In genomic region chr1:8078176-8078671, GRCh38 we compare ENCODE assay signal across 9 cellular contexts. TPM values are rescaled to one million over a fixed set of nuclear protein-coding genes. Genes with fewer than 3 reads are reported as not detected.
DNase-seq lines count a peak whose midpoint lies in the region; ATAC-seq and TF ChIP-seq lines count a peak whose summit lies in the region.
"Had no signal": no experiment of that assay in that cellular context is flagged by ENCODE, and none has a peak within 500 bp of the region (broad histone marks: within the 10 kb centered on the region; RNA-seq: fewer than 3 reads in every experiment).

No MANE protein-coding gene starts in this region.

- TF ChIP-seq CTCF in heart right ventricle (IDR thresholded peaks at IDR 0.05) (no peak), ascending aorta (IDR thresholded peaks at IDR 0.05) (no peak), upper lobe of right lung (IDR thresholded peaks at IDR 0.05) (no peak)

- no peak for DNase-seq in heart right ventricle
- DNase-seq in Right ventricle myocardium inferior (ENCODE audit: missing footprints) = no peak
- DNase-seq in ascending aorta (ENCODE audit: low spot score in 2 of 2) = no peak
- DNase-seq in left colon = no peak
- DNase-seq in upper lobe of right lung = no peak
- no peak for DNase-seq in HuH-7.5 (ENCODE audit: low spot score)
- DNase-seq: effector CD4-positive, alpha-beta T cell had no signal

- H3K4me1 ChIP-seq in heart right ventricle (peaks cover 7 to 49% (median 34%) of the 10 kb centered on the region in 9 donors), ascending aorta (peaks cover 14 to 38% of the 10 kb centered on the region in 2 donors), upper lobe of right lung (peaks cover 17% of the 10 kb centered on the region)

- no peak overlapping the region for H3K4me3 ChIP-seq in heart right ventricle
- H3K4me3 ChIP-seq in ascending aorta = no peak overlapping the region
- H3K4me3 ChIP-seq in upper lobe of right lung = no peak overlapping the region

- H3K36me3 ChIP-seq in heart right ventricle (no peaks in the 10 kb centered on the region), ascending aorta (no peaks in the 10 kb centered on the region), upper lobe of right lung (no peaks in the 10 kb centered on the region)

- intact Hi-C loops in heart right ventricle (cut with DNase I) (loop anchor here in 1 of 10 donors (10.0 kb wide), 1 partner anchor 57 kb away; no protein-coding TSS in a partner anchor), Right ventricle myocardium inferior (cut with DNase I) (no loop called here), ascending aorta (cut with DNase I) (loop anchor here (5.0 kb wide), 1 partner anchor 59 kb away; no protein-coding TSS in a partner anchor), left colon (cut with DNase I, micrococcal nuclease) (no loop called here), upper lobe of right lung (cut with DNase I) (no loop called here)

- WGBS in heart right ventricle, 2 donors = 55 to 69% methylated on average over 6 of the region's 6 CpGs

- no peak for TF ChIP-seq POLR2A in GM18505 (IDR thresholded peaks at IDR 0.05; ENCODE audit: borderline replicate concordance, extremely low read depth, insufficient read depth, insufficient read length)

- H3K9me3 ChIP-seq in heart right ventricle (no peaks in the 10 kb centered on the region), ascending aorta (no peaks in the 10 kb centered on the region), upper lobe of right lung (no peaks in the 10 kb centered on the region)

- ATAC-seq in heart right ventricle (no peak), Right ventricle myocardium inferior (no peak), left colon (peak; percentile 11), upper lobe of right lung (peak; percentile 15), GM18505 (IDR thresholded peaks at IDR 0.05; ENCODE audit: unreplicated experiment) (no peak), GM18519 (IDR thresholded peaks at IDR 0.05; ENCODE audit: low FRiP score, unreplicated experiment) (no peak)

- peak overlapping the region in 7 of 10 donors; percentile 5 to 79 (median 72) for H3K27ac ChIP-seq in heart right ventricle
- H3K27ac ChIP-seq in ascending aorta = peak overlapping the region; percentile 62 to 79
- no peak overlapping the region for H3K27ac ChIP-seq in upper lobe of right lung

- H3K27me3 ChIP-seq in heart right ventricle (no peaks in the 10 kb centered on the region), ascending aorta (no peaks in the 10 kb centered on the region), upper lobe of right lung (no peaks in the 10 kb centered on the region)

RNA-seq across cellular contexts. Expression of gene ERRFI1, which starts 52.1 kb away (rescaled TPM):
- total RNA-seq in heart right ventricle (10 to 100 TPM in 5 of 10 donors, 1 to 10 TPM in 5; 5.8 to 15.9 (median 10.0) TPM), Right ventricle myocardium inferior (12.8 TPM), ascending aorta (59.7 TPM), left colon (10 to 100 TPM; 37.2 to 57.8 TPM), upper lobe of right lung (92.8 TPM)
- 10 to 100 TPM in 1 of 2 donors, 1 to 10 TPM in 1; 6.5 to 17.5 TPM for polyA plus RNA-seq in heart right ventricle

Comparison
In these comparisons a context has a peak if more than half of its experiments do, and no peak if none do; other contexts are left out.
1. ATAC-seq: peak in left colon (single experiment) and upper lobe of right lung (single experiment); none in heart right ventricle (0 of 8), Right ventricle myocardium inferior (single experiment), GM18505 (single experiment) and GM18519 (single experiment).